In genomic region chr6:30793521-30794194, GRCh38 we compare ENCODE assay signal across 8 cellular contexts. TPM values are rescaled to one million over a fixed set of nuclear protein-coding genes. Genes with fewer than 3 reads are reported as not detected.
DNase-seq lines count a peak whose midpoint lies in the region; ATAC-seq, FAIRE-seq and TF ChIP-seq lines count a peak whose summit lies in the region.

No MANE protein-coding gene starts in this region.

- H4K20me1 ChIP-seq in BLaER1, result no peaks in the 10 kb centered on the region
- no peaks in the 10 kb centered on the region for H4K20me1 ChIP-seq in astrocyte (ENCODE audit: insufficient read depth, low read length)

- intact Hi-C loops in posterior cingulate gyrus (cut with DNase I), result no loop called here

- H3K27me3 Mint-ChIP-seq in astrocyte (ENCODE audit: low read depth, unreplicated experiment), result peaks cover 7% of the 10 kb centered on the region

- FAIRE-seq in astrocyte (lab: Jason Lieb, UNC), result no peak

- H3K27ac ChIP-seq in BLaER1, result peak overlapping the region; percentile 75
- H3K27ac ChIP-seq in astrocyte (ENCODE audit: low read depth, low read length), result peak overlapping the region; percentile 28
- H3K27ac ChIP-seq in mesodermal cell (ENCODE audit: low read depth, low read length, severe bottlenecking), result peak overlapping the region; percentile 36

- peaks cover 48% of the 10 kb centered on the region for H3K4me1 ChIP-seq in BLaER1
- no peaks in the 10 kb centered on the region for H3K4me1 ChIP-seq in astrocyte (ENCODE audit: insufficient read depth, low read length)
- peaks cover 7% of the 10 kb centered on the region for H3K4me1 ChIP-seq in mesodermal cell (ENCODE audit: control insufficient read depth, insufficient read depth, low read length, poor library complexity, severe bottlenecking)

- H3K36me3 ChIP-seq in BLaER1 (no peaks in the 10 kb centered on the region), astrocyte (ENCODE audit: insufficient read depth, low read length) (no peaks in the 10 kb centered on the region), mesodermal cell (ENCODE audit: control insufficient read depth, insufficient read depth, low read length) (no peaks in the 10 kb centered on the region)

- H3K9me3 ChIP-seq in BLaER1 (no peaks in the 10 kb centered on the region), astrocyte (ENCODE audit: insufficient read depth, low read depth, low read length) (no peaks in the 10 kb centered on the region), mesodermal cell (ENCODE audit: control insufficient read depth, low read length) (no peaks in the 10 kb centered on the region)

- 89 to 100% methylated on average over 3 of the region's 6 CpGs for WGBS in mesodermal cell (ENCODE audit: insufficient coverage in 2 of 2), 2 experiments

- H3K4me3 ChIP-seq in BLaER1 (no peak overlapping the region), astrocyte (ENCODE audit: insufficient read depth, low read depth, low read length) (no peak overlapping the region), mesodermal cell (ENCODE audit: extremely low read depth, insufficient read depth, low read length, poor library complexity, severe bottlenecking) (no peak overlapping the region)

- H3K4me3 Mint-ChIP-seq in astrocyte (ENCODE audit: unreplicated experiment), result no peak overlapping the region

- H3K79me2 ChIP-seq in astrocyte (ENCODE audit: insufficient read depth, low read length), result no peaks in the 10 kb centered on the region

- ATAC-seq in HG03342 (IDR thresholded peaks at IDR 0.05; ENCODE audit: unreplicated experiment), result no peak
- no peak for ATAC-seq in GM18517 (IDR thresholded peaks at IDR 0.05; ENCODE audit: unreplicated experiment)
- ATAC-seq in GM18868 (IDR thresholded peaks at IDR 0.05; ENCODE audit: unreplicated experiment), result no peak

- TF ChIP-seq CTCF in astrocyte (IDR thresholded peaks at IDR 0.05; ENCODE audit: insufficient read depth, low read depth, low read length), result no peak

- peak overlapping the region; percentile 31 for H3K27ac Mint-ChIP-seq in astrocyte (ENCODE audit: unreplicated experiment)

- H3K4me2 ChIP-seq in BLaER1, result peak overlapping the region; percentile 60
- H3K4me2 ChIP-seq in astrocyte (ENCODE audit: low read length), result peak overlapping the region; percentile 60

- H3K9me3 Mint-ChIP-seq in astrocyte (ENCODE audit: unreplicated experiment), result peaks cover 2% of the 10 kb centered on the region

- peak overlapping the region; percentile 38 for H2AFZ ChIP-seq in astrocyte (ENCODE audit: low read depth, low read length)

- DNase-seq in HT1080 (ENCODE audit: low read depth), result peak; percentile 29
- DNase-seq in astrocyte (ENCODE audit: low read depth), result peak; percentile 60
- no peak for DNase-seq in posterior cingulate gyrus

- H3K27me3 ChIP-seq in BLaER1 (no peaks in the 10 kb centered on the region), astrocyte (ENCODE audit: insufficient read depth, low read length) (no peaks in the 10 kb centered on the region)

- H3K9ac ChIP-seq in BLaER1 (peak overlapping the region; percentile 8; the same call in 1 of the 2 replicates), astrocyte (ENCODE audit: low read length) (peak overlapping the region; percentile 5)

- H3K36me3 Mint-ChIP-seq in astrocyte (ENCODE audit: low read depth, unreplicated experiment), result no peaks in the 10 kb centered on the region

- peaks cover 11% of the 10 kb centered on the region for H3K4me1 Mint-ChIP-seq in astrocyte (ENCODE audit: low read depth, unreplicated experiment)

RNA-seq across cellular contexts. Expression of gene IER3, which starts 49.3 kb away (rescaled TPM):
- 156 and 195 TPM in 2 replicates for total RNA-seq in HT1080 (2014; rRNA removed; shearing (Covaris generic))
- 319 and 384 TPM in 2 replicates for polyA plus RNA-seq in HT1080 (2015; cell fraction: cytosol; rRNA removed)
- 434 and 449 TPM in 2 replicates for polyA plus RNA-seq in HT1080 (2015; cell fraction: nucleus; rRNA removed)
- 216 and 221 TPM in 2 replicates for total RNA-seq in astrocyte
- polyA plus RNA-seq in mesodermal cell (2013, experiment 1 of 2), result 139 TPM
- 110 TPM for polyA plus RNA-seq in mesodermal cell (2013, experiment 2 of 2)

RNA-seq across cellular contexts. Expression of gene FLOT1, which starts 51.2 kb away (rescaled TPM):
- total RNA-seq in HT1080 (2014; rRNA removed; shearing (Covaris generic)), result 67.0 and 73.8 TPM in 2 replicates
- polyA plus RNA-seq in HT1080 (2015; cell fraction: cytosol; rRNA removed), result 107 and 120 TPM in 2 replicates
- polyA plus RNA-seq in HT1080 (2015; cell fraction: nucleus; rRNA removed), result 92.9 and 99.6 TPM in 2 replicates
- 77.6 and 85.2 TPM in 2 replicates for total RNA-seq in astrocyte
- polyA plus RNA-seq in mesodermal cell (2013, experiment 1 of 2), result 145 TPM
- polyA plus RNA-seq in mesodermal cell (2013, experiment 2 of 2), result 130 TPM

Comparison
In these comparisons a context has a peak if more than half of its experiments do, and no peak if none do; other contexts are left out.
1. DNase-seq: peak in HT1080 (single experiment) and astrocyte (single experiment); none in posterior cingulate gyrus (0 of 10).
2. Peak in every context shown above with its lines, with median percentiles within 50 percentile points of each other: H3K27ac ChIP-seq.